Comparison of ENCODE assay signal across 14 cellular contexts in the genomic region with DNA sequence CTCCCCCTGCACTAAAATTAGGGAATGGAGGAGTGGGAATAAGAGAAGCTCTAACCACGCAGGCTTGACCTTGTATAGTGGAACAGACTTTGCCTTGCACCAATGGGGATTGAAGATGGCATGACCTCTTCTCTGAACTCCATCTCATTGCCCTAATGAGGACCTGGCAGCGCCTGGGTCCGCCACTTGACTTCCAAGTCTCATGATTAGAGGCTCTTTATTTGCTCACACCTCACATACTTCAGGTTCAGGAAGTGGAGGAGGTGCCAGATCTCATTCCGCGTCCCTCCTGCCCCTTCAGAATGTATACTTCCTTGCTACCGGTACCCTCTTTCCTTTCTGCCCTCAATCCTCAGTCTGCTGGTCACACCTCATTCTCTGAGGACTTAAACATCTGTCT.
"Had no signal": no experiment of that assay in that cellular context is flagged by ENCODE, and none has a peak within 500 bp of the region (broad histone marks: within the 10 kb centered on the region; RNA-seq: fewer than 3 reads in every experiment).

No MANE protein-coding gene starts in this region.

- DNase-seq: activated CD4-positive, alpha-beta T cell treated with anti-CD3 and anti-CD28 coated beads for 4 hours; activated effector memory CD4-positive, alpha-beta T cell treated with Interleukin-2 at 50 U/mL for 16 hours; amniotic stem cell; body of pancreas; cortex of kidney; effector memory CD4-positive, alpha-beta T cell; gastrocnemius medialis; heart right ventricle; stimulated activated CD4-positive, alpha-beta T cell treated with anti-CD3 and anti-CD28 coated beads, Interleukin-4, amount 100 ng/mL, for 4 hours; transverse colon had no signal

- H2AFZ ChIP-seq: parathyroid adenoma had no signal

- H3K27ac Mint-ChIP-seq: activated naive CD4-positive, alpha-beta T cell treated with anti-CD3 and anti-CD28 coated beads, Interleukin-2, amount 50 U/mL, for 24 hours had no signal

- H3K27ac ChIP-seq: body of pancreas, gastrocnemius medialis, heart right ventricle, parathyroid adenoma, transverse colon, VCaP had no signal

- H3K9me3 Mint-ChIP-seq: central memory CD8-positive, alpha-beta T cell had no signal

- H3K27me3 ChIP-seq: body of pancreas, gastrocnemius medialis, heart right ventricle, transverse colon had no signal

- H3K36me3 ChIP-seq: gastrocnemius medialis, heart right ventricle, transverse colon had no signal

- ATAC-seq: body of pancreas, gastrocnemius medialis, heart right ventricle had no signal

- H3K4me3 Mint-ChIP-seq: central memory CD8-positive, alpha-beta T cell had no signal

- H3K4me1 ChIP-seq: body of pancreas, parathyroid adenoma had no signal

- H3K9ac ChIP-seq: parathyroid adenoma had no signal

- H3K79me2 ChIP-seq: parathyroid adenoma had no signal

- H3K4me3 ChIP-seq: body of pancreas, gastrocnemius medialis, heart right ventricle, transverse colon had no signal

- H3K27me3 Mint-ChIP-seq: activated naive CD4-positive, alpha-beta T cell treated with anti-CD3 and anti-CD28 coated beads, Interleukin-2, amount 50 U/mL, for 24 hours; central memory CD8-positive, alpha-beta T cell had no signal

- H3K9me3 ChIP-seq: body of pancreas, gastrocnemius medialis, transverse colon had no signal
